In the genomic region with DNA sequence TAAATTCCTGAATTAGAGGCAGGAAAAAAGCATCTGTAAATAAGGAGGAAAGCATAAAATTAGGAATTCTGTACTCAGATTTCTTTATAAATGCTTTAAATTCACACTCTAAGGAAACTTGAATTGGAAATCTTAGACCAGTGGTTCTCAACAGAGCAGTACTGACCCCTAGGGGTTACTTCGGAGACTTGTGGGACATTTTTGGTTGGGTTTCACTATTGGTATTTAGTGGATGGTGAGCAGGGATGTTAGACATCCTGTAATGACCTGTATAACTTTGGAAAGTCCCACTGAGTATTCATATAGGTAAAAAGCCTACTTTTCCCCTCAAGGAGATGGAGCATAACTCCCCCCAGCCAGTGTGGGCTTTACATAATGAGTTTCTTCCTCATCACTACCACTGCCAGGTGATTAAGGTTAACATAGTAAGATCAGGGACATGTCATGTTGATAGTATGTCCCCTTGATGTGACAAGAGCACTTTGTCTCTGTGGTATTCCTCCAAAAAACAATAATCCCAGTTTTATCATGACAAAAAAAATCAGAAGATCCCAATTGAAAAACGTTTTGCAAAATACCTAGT, we compare ENCODE assay signal across 8 cellular contexts. TPM values are rescaled to one million over a fixed set of nuclear protein-coding genes. Genes with fewer than 3 reads are reported as not detected.
DNase-seq lines count a peak whose midpoint lies in the region; ATAC-seq and TF ChIP-seq lines count a peak whose summit lies in the region.

No MANE protein-coding gene starts in this region.

- H3K36me3 ChIP-seq in left lung, result peaks cover 0 to 15% of the 10 kb centered on the region in 2 donors

- peaks cover 26% of the 10 kb centered on the region for H3K36me3 Mint-ChIP-seq in type B pancreatic cell

- peak; percentile 67 to 69 for TF ChIP-seq CTCF in left lung (IDR thresholded peaks at IDR 0.05)
- peak; percentile 83 for TF ChIP-seq CTCF in type B pancreatic cell (conservative IDR thresholded peaks at IDR 0.05)

- intact Hi-C loops in left lung (cut with DNase I), result no loop called here

- peak; percentile 9 for DNase-seq in activated T-cell treated with anti-CD3 and anti-CD28 coated beads for 24 hours (ENCODE audit: low read depth)
- no peak for DNase-seq in activated T-cell treated with anti-CD3 and anti-CD28 coated beads, Interleukin-2, amount 50 U/mL, for 1 hour
- DNase-seq in LHCN-M2 (ENCODE audit: low read depth), result peak; percentile 60
- peak; percentile 68 for DNase-seq in cerebellar cortex (ENCODE audit: low spot score)
- no peak for DNase-seq in left lung
- DNase-seq in type B pancreatic cell (ENCODE audit: extremely low spot score, unreplicated experiment), result no peak

- H3K4me1 ChIP-seq in left lung, result peaks cover 0 to 8% of the 10 kb centered on the region in 2 donors

- H3K4me1 Mint-ChIP-seq in type B pancreatic cell (ENCODE audit: unreplicated experiment), result peaks cover 5% of the 10 kb centered on the region

- peak; percentile 80 for ATAC-seq in GM21723 (IDR thresholded peaks at IDR 0.05; ENCODE audit: unreplicated experiment)
- ATAC-seq in SK-N-SH treated with all-trans-retinoic acid at 6 μM for 48 hours, result peak; percentile 96
- peak; percentile 82 for ATAC-seq in left lung

- no peak overlapping the region for H3K4me3 ChIP-seq in left lung

- no peaks in the 10 kb centered on the region for H3K27me3 ChIP-seq in left lung

- H3K27ac Mint-ChIP-seq in type B pancreatic cell, result no peak overlapping the region

- H3K27ac ChIP-seq in left lung, result no peak overlapping the region

- H3K9me3 Mint-ChIP-seq in type B pancreatic cell, result no peaks in the 10 kb centered on the region

- H3K27me3 Mint-ChIP-seq in type B pancreatic cell, result no peaks in the 10 kb centered on the region

- no peak overlapping the region for H3K4me3 Mint-ChIP-seq in type B pancreatic cell

- no peaks in the 10 kb centered on the region for H3K9me3 ChIP-seq in left lung

TF ChIP-seq in SK-N-SH treated with all-trans-retinoic acid at 6 μM for 48 hours, 23 proteins besides CTCF, POLR2A, EP300 and RAD21:
- TF ChIP-seq ZFP3 (CRISPR knock-in tag; IDR thresholded peaks at IDR 0.05), result no peak
- no peak for TF ChIP-seq CSDC2 (CRISPR knock-in tag; IDR thresholded peaks at IDR 0.05)
- TF ChIP-seq PATZ1 (CRISPR knock-in tag; IDR thresholded peaks at IDR 0.05; ENCODE audit: borderline replicate concordance), result no peak
- TF ChIP-seq, protein P1, sequence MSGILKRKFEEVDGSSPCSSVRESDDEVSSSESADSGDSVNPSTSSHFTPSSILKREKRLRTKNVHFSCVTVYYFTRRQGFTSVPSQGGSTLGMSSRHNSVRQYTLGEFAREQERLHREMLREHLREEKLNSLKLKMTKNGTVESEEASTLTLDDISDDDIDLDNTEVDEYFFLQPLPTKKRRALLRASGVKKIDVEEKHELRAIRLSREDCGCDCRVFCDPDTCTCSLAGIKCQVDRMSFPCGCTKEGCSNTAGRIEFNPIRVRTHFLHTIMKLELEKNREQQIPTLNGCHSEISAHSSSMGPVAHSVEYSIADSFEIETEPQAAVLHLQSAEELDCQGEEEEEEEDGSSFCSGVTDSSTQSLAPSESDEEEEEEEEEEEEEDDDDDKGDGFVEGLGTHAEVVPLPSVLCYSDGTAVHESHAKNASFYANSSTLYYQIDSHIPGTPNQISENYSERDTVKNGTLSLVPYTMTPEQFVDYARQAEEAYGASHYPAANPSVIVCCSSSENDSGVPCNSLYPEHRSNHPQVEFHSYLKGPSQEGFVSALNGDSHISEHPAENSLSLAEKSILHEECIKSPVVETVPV (CRISPR knock-in tag; IDR thresholded peaks at IDR 0.05), result no peak
- TF ChIP-seq TOX (CRISPR knock-in tag; IDR thresholded peaks at IDR 0.05; ENCODE audit: borderline replicate concordance), result no peak
- TF ChIP-seq TCF4 (CRISPR knock-in tag; IDR thresholded peaks at IDR 0.05; ENCODE audit: borderline replicate concordance), result no peak
- no peak for TF ChIP-seq PPARA (CRISPR knock-in tag; IDR thresholded peaks at IDR 0.05; ENCODE audit: borderline replicate concordance)
- TF ChIP-seq OSR1 (CRISPR knock-in tag; IDR thresholded peaks at IDR 0.05), result no peak
TF ChIP-seq in SK-N-SH treated with all-trans-retinoic acid at 6 μM for 48 hours: peak in this region for 0.

RNA-seq across cellular contexts. Expression of gene GLO1, which starts 31.0 kb away (rescaled TPM):
- total RNA-seq in LHCN-M2 (2014; rRNA removed), result 230 and 245 TPM in 2 replicates
- 75.6 TPM for polyA plus RNA-seq in LHCN-M2 (2012)
- total RNA-seq in left lung, result 10 to 100 TPM; 88.8 to 99.6 TPM
- total RNA-seq in type B pancreatic cell (ENCODE audit: low replicate concordance), result 86.9 and 98.4 TPM in 2 replicates

RNA-seq across cellular contexts. Expression of gene BTBD9, which starts 32.2 kb away (rescaled TPM):
- total RNA-seq in LHCN-M2 (2014; rRNA removed), result 5.6 and 6.5 TPM in 2 replicates
- polyA plus RNA-seq in LHCN-M2 (2012), result 3.7 TPM
- 10 to 100 TPM; 42.3 to 44.0 TPM for total RNA-seq in left lung
- total RNA-seq in type B pancreatic cell (ENCODE audit: low replicate concordance), result 14.9 and 16.0 TPM in 2 replicates

RNA-seq across cellular contexts. Expression of gene DNAH8, which starts 43.1 kb away (rescaled TPM):
- total RNA-seq in LHCN-M2 (2014; rRNA removed) (not detected in 2 replicates), left lung (under 1 TPM; 0.03 TPM), type B pancreatic cell (ENCODE audit: low replicate concordance) (0.05 and 0.14 TPM in 2 replicates)
- polyA plus RNA-seq in LHCN-M2 (2012), result not detected

Comparison
In these comparisons a context has a peak if more than half of its experiments do, and no peak if none do; other contexts are left out.
1. DNase-seq: peak in activated T-cell treated with anti-CD3 and anti-CD28 coated beads for 24 hours (single experiment), LHCN-M2 (single experiment) and cerebellar cortex (single experiment); none in activated T-cell treated with anti-CD3 and anti-CD28 coated beads, Interleukin-2, amount 50 U/mL, for 1 hour (single experiment), left lung (0 of 2) and type B pancreatic cell (single experiment).
2. Peak in every context shown above with its lines, with median percentiles within 50 percentile points of each other: ATAC-seq.